Comparison of ENCODE assay signal across 22 cellular contexts in the genomic region with DNA sequence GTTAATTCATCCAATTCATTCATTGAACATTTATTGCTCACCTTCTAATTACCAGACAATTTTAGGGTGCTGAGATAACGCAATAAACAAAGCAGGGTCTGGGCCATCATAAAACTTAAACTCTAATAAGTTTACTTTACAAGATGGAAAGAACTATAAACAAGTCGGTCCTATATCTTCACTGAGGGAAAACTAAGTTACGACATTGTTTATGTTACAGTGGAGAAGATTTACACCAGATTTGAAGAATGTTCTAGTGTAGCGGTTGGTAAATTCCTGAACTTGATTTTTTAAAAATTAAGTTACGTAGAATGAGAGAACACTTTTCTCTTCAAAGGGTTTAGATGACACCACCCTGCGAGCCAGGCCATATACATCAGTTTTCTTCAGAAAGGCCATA. TPM values are rescaled to one million over a fixed set of nuclear protein-coding genes. Genes with fewer than 3 reads are reported as not detected.
"Had no signal": no experiment of that assay in that cellular context is flagged by ENCODE, and none has a peak within 500 bp of the region (broad histone marks: within the 10 kb centered on the region; RNA-seq: fewer than 3 reads in every experiment).

No MANE protein-coding gene starts in this region.

- H3K36me3 ChIP-seq: gastrocnemius medialis, heart right ventricle, prostate gland, right lobe of liver, transverse colon had no signal

- H3K9me3 ChIP-seq: gastrocnemius medialis, heart right ventricle, mucosa of descending colon, prostate gland, right lobe of liver, transverse colon had no signal

- DNase-seq: cerebellar nuclear complex; effector CD4-positive, alpha-beta T cell; endodermal cell; erythroblast; gastrocnemius medialis; heart right ventricle; hypothalamus; islet precursor cell; mammary epithelial cell; mucosa of descending colon; occipital lobe; right lobe of liver; stimulated activated CD4-positive, alpha-beta T cell treated with anti-CD3 and anti-CD28 coated beads, Interleukin-4, amount 100 ng/mL, for 1 hour; transverse colon had no signal

- H3K4me3 ChIP-seq: coronary artery, gastrocnemius medialis, heart right ventricle, mucosa of descending colon, prostate gland, right lobe of liver, transverse colon had no signal

- H3K27ac ChIP-seq: gastrocnemius medialis, heart right ventricle, parathyroid adenoma, prostate gland, right lobe of liver, transverse colon had no signal

- H3K9ac ChIP-seq: parathyroid adenoma had no signal

- ATAC-seq: gastrocnemius medialis; heart right ventricle; left lobe of liver; mucosa of descending colon; natural killer cell treated with Interleukin-12 subunit alpha and Interleukin-12 subunit beta and Interleukin-15 and Interleukin-18, amount 100 ng/mL, for 72 hours; right lobe of liver; stimulated activated memory B cell treated with anti-CD40 and anti-IgM and Interleukin-4, amounts not matched to agents 10 μg/mL and 1 μg/mL and 100 μg/mL, for 72 hours had no signal

- H2AFZ ChIP-seq: parathyroid adenoma had no signal

- H3K4me1 ChIP-seq: heart right ventricle, parathyroid adenoma, prostate gland had no signal

- H3K27me3 ChIP-seq: gastrocnemius medialis, heart right ventricle, right lobe of liver, transverse colon had no signal

RNA-seq across cellular contexts. Expression of a gene that starts 20.7 kb away (rescaled TPM):
- total RNA-seq: endothelial cell of umbilical vein; natural killer cell treated with Interleukin-12 subunit alpha and Interleukin-12 subunit beta and Interleukin-15 and Interleukin-18, amount 100 ng/mL, for 72 hours; renal cortical epithelial cell had no signal
- polyA plus RNA-seq: mammary epithelial cell had no signal
